Comparison of ENCODE assay signal across 18 cellular contexts in genomic region chr7:66946545-66946944, GRCh38.
"Had no signal": no experiment of that assay in that cellular context is flagged by ENCODE, and none has a peak within 500 bp of the region (broad histone marks: within the 10 kb centered on the region; RNA-seq: fewer than 3 reads in every experiment).

No MANE protein-coding gene starts in this region.

- ATAC-seq: activated CD4-positive, alpha-beta T cell treated with anti-CD3 and anti-CD28 coated beads for 36 hours; T-helper 17 cell had no signal

- H3K27ac ChIP-seq: breast epithelium, epithelial cell of prostate had no signal

- H3K27me3 ChIP-seq: breast epithelium, upper lobe of left lung had no signal

- DNase-seq: activated CD4-positive, alpha-beta memory T cell treated with anti-CD3 and anti-CD28 coated beads, Interleukin-2, amount 10 ng/mL, durations not matched to agents 7 days and 5 days; activated CD4-positive, alpha-beta T cell treated with anti-CD3 and anti-CD28 coated beads for 36 hours; activated gamma-delta T cell; activated naive CD8-positive, alpha-beta T cell treated with anti-CD3 and anti-CD28 coated beads for 36 hours; activated T-cell treated with anti-CD3 and anti-CD28 coated beads, Interleukin-2, amount 50 U/mL, for 48 hours; anterior cingulate cortex; effector memory CD4-positive, alpha-beta T cell; mesendoderm; naive B cell; posterior cingulate gyrus; right cardiac atrium; SHP77 treated with DMSO at 0.1 percent for 48 hours; stimulated activated CD4-positive, alpha-beta T cell treated with anti-CD3 and anti-CD28 coated beads, Interleukin-2, amount 100 ng/mL, for 24 hours; stimulated activated naive CD4-positive, alpha-beta T cell; T-helper 17 cell; upper lobe of left lung had no signal

- H3K4me1 ChIP-seq: breast epithelium had no signal

- H3K4me3 ChIP-seq: breast epithelium, upper lobe of left lung had no signal

- H3K9me3 ChIP-seq: breast epithelium, upper lobe of left lung had no signal
